ENCODE assay signal across 34 cellular contexts in genomic region chr2:208819190-208819589, GRCh38.
"Had no signal": no experiment of that assay in that cellular context is flagged by ENCODE, and none has a peak within 500 bp of the region (broad histone marks: within the 10 kb centered on the region; RNA-seq: fewer than 3 reads in every experiment).

No MANE protein-coding gene starts in this region.

- H3K27me3 ChIP-seq: adrenal gland, body of pancreas, brain microvascular endothelial cell, breast epithelium had no signal

- H3K27ac Mint-ChIP-seq: activated B cell treated with CpG ODN at 0.5 μM for 24 hours; activated CD4-positive, alpha-beta memory T cell treated with anti-CD3 and anti-CD28 coated beads for 36 hours; activated CD4-positive, alpha-beta T cell treated with anti-CD3 and anti-CD28 coated beads, Interleukin-2, amount 10 ng/mL, durations not matched to agents 24 days and 14 days; activated CD8-positive, alpha-beta T cell treated with anti-CD3 and anti-CD28 coated beads for 36 hours; activated naive CD4-positive, alpha-beta T cell treated with anti-CD3 and anti-CD28 coated beads for 36 hours; activated naive CD4-positive, alpha-beta T cell treated with anti-CD3 and anti-CD28 coated beads, Interleukin-2, amount 50 U/mL, for 72 hours; activated naive CD8-positive, alpha-beta T cell treated with anti-CD3 and anti-CD28 coated beads for 36 hours; activated T-cell treated with anti-CD3 and anti-CD28 coated beads, Interleukin-2, amount 50 U/mL, for 72 hours; activated T-helper 1 cell treated with anti-CD3 and anti-CD28 coated beads, Interleukin-12 subunit alpha, Interleukin-12 subunit beta, Interleukin-2, Interleukin-4 antibody, amounts not matched to agents 30 ng/mL and 10 ng/mL and 1 ng/mL, durations not matched to agents 14 hours and 24 hours and 36 hours; activated T-helper 17 cell treated with anti-CD3 and anti-CD28 coated beads, Interleukin-2, amount 50 U/mL, for 72 hours; T-helper 1 cell treated with Interleukin-12 subunit alpha and Interleukin-12 subunit beta and Interleukin-4 antibody, amounts not matched to agents 30 μg/mL and 1 μg/mL, for 36 hours; T-helper 2 cell treated with Interferon-gamma antibody and Interleukin-4, amounts not matched to agents 5 μg/mL and 100 μg/mL, for 36 hours had no signal

- H3K4me1 ChIP-seq: adrenal gland, body of pancreas, breast epithelium had no signal

- H3K9me3 ChIP-seq: adrenal gland, body of pancreas, breast epithelium had no signal

- H3K9me3 Mint-ChIP-seq: activated B cell treated with CpG ODN at 0.5 μM for 24 hours; activated CD4-positive, alpha-beta memory T cell treated with anti-CD3 and anti-CD28 coated beads for 36 hours; activated CD4-positive, alpha-beta T cell treated with anti-CD3 and anti-CD28 coated beads, Interleukin-2, amount 10 ng/mL, durations not matched to agents 24 days and 14 days; activated CD8-positive, alpha-beta T cell treated with anti-CD3 and anti-CD28 coated beads for 36 hours; activated T-cell treated with anti-CD3 and anti-CD28 coated beads, Interleukin-2, amount 50 U/mL, for 4 hours; activated T-cell treated with anti-CD3 and anti-CD28 coated beads, Interleukin-2, amount 50 U/mL, for 72 hours; activated T-helper 1 cell treated with anti-CD3 and anti-CD28 coated beads, Interleukin-12 subunit alpha, Interleukin-12 subunit beta, Interleukin-2, Interleukin-4 antibody, amounts not matched to agents 30 ng/mL and 10 ng/mL and 1 ng/mL, durations not matched to agents 14 hours and 24 hours and 36 hours; T-helper 1 cell treated with Interleukin-12 subunit alpha and Interleukin-12 subunit beta and Interleukin-4 antibody, amounts not matched to agents 30 μg/mL and 1 μg/mL, for 36 hours; T-helper 2 cell treated with Interferon-gamma antibody and Interleukin-4, amounts not matched to agents 5 μg/mL and 100 μg/mL, for 36 hours had no signal

- H3K4me3 Mint-ChIP-seq: activated B cell treated with CpG ODN at 0.5 μM for 24 hours; activated CD4-positive, alpha-beta memory T cell treated with anti-CD3 and anti-CD28 coated beads for 36 hours; activated CD4-positive, alpha-beta T cell treated with anti-CD3 and anti-CD28 coated beads, Interleukin-2, amount 10 ng/mL, durations not matched to agents 24 days and 14 days; activated CD8-positive, alpha-beta T cell treated with anti-CD3 and anti-CD28 coated beads for 36 hours; activated naive CD4-positive, alpha-beta T cell treated with anti-CD3 and anti-CD28 coated beads for 36 hours; activated naive CD8-positive, alpha-beta T cell treated with anti-CD3 and anti-CD28 coated beads for 36 hours; activated T-cell treated with anti-CD3 and anti-CD28 coated beads, Interleukin-2, amount 50 U/mL, for 4 hours; activated T-cell treated with anti-CD3 and anti-CD28 coated beads, Interleukin-2, amount 50 U/mL, for 72 hours; activated T-helper 1 cell treated with anti-CD3 and anti-CD28 coated beads, Interleukin-12 subunit alpha, Interleukin-12 subunit beta, Interleukin-2, Interleukin-4 antibody, amounts not matched to agents 30 ng/mL and 10 ng/mL and 1 ng/mL, durations not matched to agents 14 hours and 24 hours and 36 hours; activated T-helper 17 cell treated with anti-CD3 and anti-CD28 coated beads, Interleukin-2, amount 50 U/mL, for 72 hours; T-helper 1 cell treated with Interleukin-12 subunit alpha and Interleukin-12 subunit beta and Interleukin-4 antibody, amounts not matched to agents 30 μg/mL and 1 μg/mL, for 36 hours; T-helper 2 cell treated with Interferon-gamma antibody and Interleukin-4, amounts not matched to agents 5 μg/mL and 100 μg/mL, for 36 hours had no signal

- H3K4me3 ChIP-seq: adrenal gland, body of pancreas, breast epithelium had no signal

- H3K4me1 Mint-ChIP-seq: activated B cell treated with CpG ODN at 0.5 μM for 24 hours; activated CD4-positive, alpha-beta T cell treated with anti-CD3 and anti-CD28 coated beads, Interleukin-2, amount 10 ng/mL, durations not matched to agents 24 days and 14 days; activated naive CD8-positive, alpha-beta T cell treated with anti-CD3 and anti-CD28 coated beads for 36 hours; activated T-helper 17 cell treated with anti-CD3 and anti-CD28 coated beads, Interleukin-2, amount 50 U/mL, for 72 hours had no signal

- H3K27me3 Mint-ChIP-seq: activated B cell treated with CpG ODN at 0.5 μM for 24 hours; activated CD4-positive, alpha-beta memory T cell treated with anti-CD3 and anti-CD28 coated beads for 36 hours; activated CD4-positive, alpha-beta T cell treated with anti-CD3 and anti-CD28 coated beads, Interleukin-2, amount 10 ng/mL, durations not matched to agents 24 days and 14 days; activated CD8-positive, alpha-beta T cell treated with anti-CD3 and anti-CD28 coated beads for 36 hours; activated naive CD8-positive, alpha-beta T cell treated with anti-CD3 and anti-CD28 coated beads for 36 hours; activated T-helper 17 cell treated with anti-CD3 and anti-CD28 coated beads, Interleukin-2, amount 50 U/mL, for 72 hours had no signal

- H3K36me3 ChIP-seq: adrenal gland, brain microvascular endothelial cell, breast epithelium had no signal

- DNase-seq: activated B cell treated with CpG ODN at 0.5 μM for 24 hours; activated CD4-positive, alpha-beta memory T cell treated with anti-CD3 and anti-CD28 coated beads for 36 hours; activated CD4-positive, alpha-beta T cell treated with anti-CD3 and anti-CD28 coated beads for 4 hours; activated CD4-positive, alpha-beta T cell treated with anti-CD3 and anti-CD28 coated beads, Interleukin-2, amount 10 ng/mL, durations not matched to agents 24 days and 14 days; activated CD4-positive, alpha-beta T cell treated with anti-CD3 and anti-CD28 coated beads, Interleukin-2, amount 50 U/mL, for 1 hour; activated CD4-positive, alpha-beta T cell treated with anti-CD3 and anti-CD28 coated beads, Interleukin-2, amount 50 U/mL, for 4 hours; activated CD4-positive, CD25-positive, alpha-beta regulatory T cell treated with anti-CD3 and anti-CD28 coated beads, Interleukin-2, amount 50 U/mL, for 72 hours; activated CD8-positive, alpha-beta memory T cell treated with anti-CD3 and anti-CD28 coated beads, Interleukin-2, amount 50 U/mL, for 4 hours; activated CD8-positive, alpha-beta T cell treated with anti-CD3 and anti-CD28 coated beads for 36 hours; activated effector memory CD4-positive, alpha-beta T cell treated with anti-CD3 and anti-CD28 coated beads, Interleukin-2, amount 50 U/mL, for 16 hours; activated gamma-delta T cell treated with Interleukin-2 at 50 U/mL for 16 hours; activated naive CD4-positive, alpha-beta T cell; activated naive CD4-positive, alpha-beta T cell treated with anti-CD3 and anti-CD28 coated beads for 36 hours; activated naive CD4-positive, alpha-beta T cell treated with anti-CD3 and anti-CD28 coated beads, Interleukin-2, amount 50 U/mL, for 16 hours; activated naive CD8-positive, alpha-beta T cell treated with anti-CD3 and anti-CD28 coated beads for 36 hours; activated T-cell treated with anti-CD3 and anti-CD28 coated beads for 4 hours; activated T-cell treated with anti-CD3 and anti-CD28 coated beads, Interleukin-2, amount 50 U/mL, for 1 hour; activated T-cell treated with anti-CD3 and anti-CD28 coated beads, Interleukin-2, amount 50 U/mL, for 4 hours; activated T-cell treated with anti-CD3 and anti-CD28 coated beads, Interleukin-2, amount 50 U/mL, for 72 hours; adrenal gland; amniotic stem cell; aorta; body of pancreas; brain microvascular endothelial cell; central memory CD4-positive, alpha-beta T cell; T-helper 2 cell; T-helper 9 cell had no signal

- ATAC-seq: activated CD8-positive, alpha-beta T cell treated with anti-CD3 and anti-CD28 coated beads for 36 hours; activated naive CD4-positive, alpha-beta T cell treated with anti-CD3 and anti-CD28 coated beads, Interleukin-2, amount 50 U/mL, for 72 hours; activated T-cell treated with anti-CD3 and anti-CD28 coated beads, Interleukin-2, amount 50 U/mL, for 4 hours; activated T-cell treated with anti-CD3 and anti-CD28 coated beads, Interleukin-2, amount 50 U/mL, for 72 hours; activated T-helper 17 cell treated with anti-CD3 and anti-CD28 coated beads, Interleukin-2, amount 50 U/mL, for 72 hours; body of pancreas had no signal

- H3K27ac ChIP-seq: adrenal gland, body of pancreas, brain microvascular endothelial cell, breast epithelium, VCaP had no signal

- H3K36me3 Mint-ChIP-seq: activated CD4-positive, alpha-beta memory T cell treated with anti-CD3 and anti-CD28 coated beads for 36 hours; activated naive CD4-positive, alpha-beta T cell treated with anti-CD3 and anti-CD28 coated beads, Interleukin-2, amount 50 U/mL, for 72 hours; activated naive CD8-positive, alpha-beta T cell treated with anti-CD3 and anti-CD28 coated beads for 36 hours had no signal
